In the genomic region with DNA sequence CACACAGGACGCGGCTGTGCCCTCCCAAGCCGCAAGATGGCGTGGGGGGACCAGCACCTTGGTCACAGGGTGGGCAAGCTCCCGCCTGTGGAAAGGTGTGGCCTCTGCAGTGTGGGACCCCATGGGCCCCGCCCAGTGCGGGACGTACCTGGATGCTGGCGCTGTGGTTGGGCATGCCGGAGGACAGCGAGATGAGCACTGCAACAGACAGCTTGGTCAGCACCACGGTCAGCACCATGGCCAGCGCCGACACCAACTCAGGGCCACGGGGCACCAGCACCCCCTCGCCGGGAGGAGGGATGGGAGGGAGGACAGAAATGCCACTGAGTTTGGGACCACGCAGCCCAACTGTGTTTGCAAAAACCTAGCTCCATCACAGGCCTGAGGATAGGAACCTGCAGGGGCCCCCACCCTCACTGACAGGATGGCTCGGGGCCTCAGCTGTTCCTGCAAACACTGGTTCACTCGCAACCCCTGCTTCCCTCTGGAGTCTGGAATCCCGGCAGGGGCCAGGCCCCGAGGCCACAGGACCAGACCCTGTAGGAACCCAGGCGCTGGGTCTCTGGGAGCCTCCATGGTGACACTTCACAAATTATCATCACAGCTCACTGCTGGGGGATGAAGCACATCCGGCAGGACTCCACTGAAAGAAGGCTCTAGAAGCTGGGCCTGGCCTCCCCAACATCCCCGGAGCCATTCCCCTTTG, we compare ENCODE assay signal across 12 cellular contexts. TPM values are rescaled to one million over a fixed set of nuclear protein-coding genes. Genes with fewer than 3 reads are reported as not detected.
A peak's percentile ranks its signal among the peaks of the same experiment; 100 is the strongest.
DNase-seq lines count a peak whose midpoint lies in the region; ATAC-seq, FAIRE-seq and TF ChIP-seq lines count a peak whose summit lies in the region.
"Had no signal": no experiment of that assay in that cellular context is flagged by ENCODE, and none has a peak within 500 bp of the region (broad histone marks: within the 10 kb centered on the region; RNA-seq: fewer than 3 reads in every experiment).

No MANE protein-coding gene starts in this region.

- intact Hi-C loops in Calu3 (cut with micrococcal nuclease; ENCODE audit: unreplicated experiment) = no loop called here

- H3K27ac Mint-ChIP-seq in Calu3 (ENCODE audit: unreplicated experiment) = no peak overlapping the region

- no peak overlapping the region for H3K4me3 Mint-ChIP-seq in Calu3 (ENCODE audit: low read depth, unreplicated experiment)

- no peaks in the 10 kb centered on the region for H3K9me3 ChIP-seq in SJCRH30 (replicated peaks)
- H3K9me3 ChIP-seq: BLaER1 treated with 17β-estradiol and CSF1 and Interleukin-3, amounts not matched to agents 10 nM and 100 nM; left ventricle myocardium inferior had no signal

- no TSS peak for BruUV-seq in Calu3 (replicated peaks; lab: Mats Ljungman, UMichigan)

- DNase-seq in Calu3 (peak; percentile 5), SJCRH30 (peak; percentile 41 to 52), iPS-NIHi7 (ENCODE audit: extremely low spot score) (peak; percentile 83), frontal cortex (ENCODE audit: low spot score in 2 of 2) (no peak), DMS53 (lab: John Stamatoyannopoulos, UW) (no peak)
- DNase-seq: activated effector memory CD4-positive, alpha-beta T cell treated with Interleukin-2 at 50 U/mL for 16 hours; left ventricle myocardium inferior had no signal

- no peak for TF ChIP-seq CTCF in Calu3 (IDR thresholded peaks at IDR 0.05; ENCODE audit: unreplicated experiment)

- H3K4me1 ChIP-seq in SJCRH30 = no peaks in the 10 kb centered on the region
- H3K4me1 ChIP-seq: parathyroid adenoma had no signal

- no peaks in the 10 kb centered on the region for H3K27me3 Mint-ChIP-seq in Calu3 (ENCODE audit: unreplicated experiment)

- CTCF ChIA-PET in Calu3 (lab: Charles Lee) = no interaction called here

- no peak overlapping the region for H3K27ac ChIP-seq in SJCRH30
- H3K27ac ChIP-seq: BLaER1 treated with 17β-estradiol and CSF1 and Interleukin-3, amounts not matched to agents 10 nM and 100 nM; left ventricle myocardium inferior; parathyroid adenoma; VCaP had no signal

- H3K4me1 Mint-ChIP-seq in Calu3 (ENCODE audit: low read depth, unreplicated experiment) = no peaks in the 10 kb centered on the region

- no peak for FAIRE-seq in frontal cortex (lab: Jason Lieb, UNC)
- FAIRE-seq: colon had no signal

- H3K27me3 ChIP-seq in SJCRH30 = no peaks in the 10 kb centered on the region
- H3K27me3 ChIP-seq: BLaER1 treated with 17β-estradiol and CSF1 and Interleukin-3, amounts not matched to agents 10 nM and 100 nM had no signal

- no peak for ATAC-seq in GM19035 (IDR thresholded peaks at IDR 0.05; ENCODE audit: unreplicated experiment)

- H3K36me3 Mint-ChIP-seq in Calu3 (ENCODE audit: insufficient read depth, unreplicated experiment) = peaks cover 50% of the 10 kb centered on the region

- no peaks in the 10 kb centered on the region for H3K9me3 Mint-ChIP-seq in Calu3 (ENCODE audit: low read depth, unreplicated experiment)

- H3K36me3 ChIP-seq in SJCRH30 = peaks cover 53% of the 10 kb centered on the region

- H3K4me3 ChIP-seq in SJCRH30 = no peak overlapping the region
- H3K4me3 ChIP-seq: BLaER1 treated with 17β-estradiol and CSF1 and Interleukin-3, amounts not matched to agents 10 nM and 100 nM; left ventricle myocardium inferior had no signal

RNA-seq across cellular contexts. Expression of a gene that starts 27.1 kb away (rescaled TPM):
- total RNA-seq in Calu3 (2022) (2.7 and 2.8 TPM in 2 replicates), frontal cortex (2.9 TPM)
- total RNA-seq in SJCRH30 (2014; rRNA removed; shearing (Covaris generic)) = 0.38 TPM in 1 of 2 replicates, not detected in the other

RNA-seq across cellular contexts. Expression of a gene that starts 27.5 kb away (rescaled TPM):
- 107 and 108 TPM in 2 replicates for total RNA-seq in Calu3 (2022)
- 101 and 107 TPM in 2 replicates for total RNA-seq in SJCRH30 (2014; rRNA removed; shearing (Covaris generic))
- 58.3 TPM for total RNA-seq in frontal cortex

RNA-seq across cellular contexts. Expression of a gene that starts 27.7 kb away (rescaled TPM):
- total RNA-seq in Calu3 (2022) (13.7 and 15.8 TPM in 2 replicates), frontal cortex (9.4 TPM)
- 6.9 and 9.2 TPM in 2 replicates for total RNA-seq in SJCRH30 (2014; rRNA removed; shearing (Covaris generic))

RNA-seq across cellular contexts. Expression of a gene that starts 39.9 kb away (rescaled TPM):
- total RNA-seq in Calu3 (2022) (39.3 and 42.9 TPM in 2 replicates), frontal cortex (4.1 TPM)
- total RNA-seq in SJCRH30 (2014; rRNA removed; shearing (Covaris generic)) = 16.2 and 18.4 TPM in 2 replicates

Comparison
In these comparisons a context has a peak if more than half of its experiments do, and no peak if none do; other contexts are left out.
1. DNase-seq: peak in Calu3 (single experiment), SJCRH30 (2 of 2) and iPS-NIHi7 (single experiment); none in frontal cortex (0 of 2) and DMS53 (single experiment).